ENCODE assay signal across 7 cellular contexts in genomic region chr2:167109682-167110081, GRCh38.
DNase-seq lines count a peak whose midpoint lies in the region; ATAC-seq, FAIRE-seq and TF ChIP-seq lines count a peak whose summit lies in the region.
"Not testable (repeated sequence)": the region's sequence is repeated elsewhere in the genome, so short reads cannot be mapped to it uniquely, and the experiment has no call there.

No MANE protein-coding gene starts in this region.

- H4K20me1 ChIP-seq in IMR-90 (ENCODE audit: insufficient read depth, low read length); GM12878 (ENCODE audit: control insufficient read depth, insufficient read depth): not testable (repeated sequence)

- not testable (repeated sequence) for TF ChIP-seq POLR2A in IMR-90 (IDR thresholded peaks at IDR 0.05; ENCODE audit: low read depth, low read length); GM12878 (IDR thresholded peaks at IDR 0.05; ENCODE audit: low read depth, low read length)

- H2BK5ac ChIP-seq in IMR-90 (ENCODE audit: low read depth, low read length, poor library complexity, severe bottlenecking) = peak overlapping the region; percentile 45

- not testable (repeated sequence) for H2BK120ac ChIP-seq in IMR-90 (ENCODE audit: low read depth, low read length)

- intact Hi-C loops in IMR-90 (cut with micrococcal nuclease); GM12878 (cut with micrococcal nuclease; ENCODE audit: unreplicated experiment): not testable (repeated sequence)

- not testable (repeated sequence) for H4K8ac ChIP-seq in IMR-90 (ENCODE audit: low read depth in 2 of 2, low read length in 2 of 2)

- not testable (repeated sequence) for H3K9me3 ChIP-seq in IMR-90 (ENCODE audit: control insufficient read depth, insufficient read depth, low read length); GM12878 (replicated peaks; ENCODE audit: control insufficient read depth, insufficient read depth, low read length)

- CTCF ChIA-PET in IMR-90 (lab: Yijun Ruan, JAX); GM12878 (lab: Yijun Ruan, JAX): not testable (repeated sequence)

- ATAC-seq in GM18498 (IDR thresholded peaks at IDR 0.05; ENCODE audit: unreplicated experiment) (peak; percentile 73), GM18870 (IDR thresholded peaks at IDR 0.05; ENCODE audit: unreplicated experiment) (peak; percentile 76), HG02642 (IDR thresholded peaks at IDR 0.05; ENCODE audit: poor library complexity, unreplicated experiment) (peak; percentile 58), HG03354 (IDR thresholded peaks at IDR 0.05; ENCODE audit: poor library complexity, severe bottlenecking, unreplicated experiment) (peak; percentile 53), GM12878 (peak; percentile 62), foreskin keratinocyte (peak; percentile 66)
- ATAC-seq in IMR-90 (ENCODE audit: low read depth) = not testable (repeated sequence)

- not testable (repeated sequence) for H2BK20ac ChIP-seq in IMR-90 (ENCODE audit: low read depth, low read length)

- TF ChIP-seq RAD21 in IMR-90 (IDR thresholded peaks at IDR 0.05; ENCODE audit: low read length); GM12878 (IDR thresholded peaks at IDR 0.05; ENCODE audit: insufficient read depth, low read depth, low read length): not testable (repeated sequence)

- RAD21 ChIA-PET in GM12878 (lab: Charles Lee; ENCODE audit: unreplicated experiment) = not testable (repeated sequence)

- H3K4me1 ChIP-seq in IMR-90 (ENCODE audit: control insufficient read depth, insufficient read depth, low read length); GM12878 (ENCODE audit: control insufficient read depth, insufficient read depth, low read length); foreskin keratinocyte: not testable (repeated sequence)

- not testable (repeated sequence) for TF ChIP-seq CTCF in IMR-90 (conservative IDR thresholded peaks at IDR 0.05; ENCODE audit: low read depth, low read length); GM12878 (IDR thresholded peaks at IDR 0.05 in 2 of 3, conservative IDR thresholded peaks at IDR 0.05 in 1 of 3; ENCODE audit: control insufficient read depth in 2 of 3, extremely low read depth in 1 of 3, insufficient read depth in 1 of 3, low read depth in 3 of 3, low read length in 3 of 3); foreskin keratinocyte (conservative IDR thresholded peaks at IDR 0.05)

- H4K5ac ChIP-seq in IMR-90 (ENCODE audit: low read depth, low read length) = peak overlapping the region; percentile 40; the same call in 1 of the 2 replicates

- H3K27ac ChIP-seq in IMR-90 (ENCODE audit: insufficient read depth, low read length); GM12878 (ENCODE audit: control insufficient read depth, insufficient read depth); foreskin keratinocyte: not testable (repeated sequence)

- H3K9me1 ChIP-seq in IMR-90 (ENCODE audit: insufficient read depth, low read length) = not testable (repeated sequence)

- not testable (repeated sequence) for H2BK15ac ChIP-seq in IMR-90 (ENCODE audit: low read depth, low read length)

- POLR2A ChIA-PET in IMR-90 (lab: Charles Lee; ENCODE audit: unreplicated experiment); GM12878 (lab: Charles Lee): not testable (repeated sequence)

- not testable (repeated sequence) for H3K4me2 ChIP-seq in IMR-90 (ENCODE audit: low read depth, low read length); GM12878 (ENCODE audit: control insufficient read depth, insufficient read depth)

- H3K14ac ChIP-seq in IMR-90 (replicated peaks; ENCODE audit: low read depth, low read length) = not testable (repeated sequence)

- H3K56ac ChIP-seq in IMR-90 (ENCODE audit: extremely low read depth, insufficient read depth, low read length) = not testable (repeated sequence)

- H3K4me3 ChIP-seq in IMR-90 (ENCODE audit: insufficient read depth, low read depth, low read length); GM12878: not testable (repeated sequence)

- not testable (repeated sequence) for DNase-seq in IMR-90; GM12878 (ENCODE audit: low read depth, low spot score)
- peak; percentile 56 to 75 for DNase-seq in foreskin keratinocyte

- H3K9ac ChIP-seq in IMR-90 (ENCODE audit: low read depth, low read length); GM12878 (ENCODE audit: control insufficient read depth, insufficient read depth, low read length): not testable (repeated sequence)

- not testable (repeated sequence) for H3K27me3 ChIP-seq in IMR-90 (ENCODE audit: control insufficient read depth, insufficient read depth, low read length); GM12878 (replicated peaks in 1 of 2; ENCODE audit: control insufficient read depth in 2 of 2, insufficient read depth in 2 of 2, low read length in 1 of 2); foreskin keratinocyte

- H2AK9ac ChIP-seq in IMR-90 (replicated peaks; ENCODE audit: low read depth, low read length, poor library complexity) = not testable (repeated sequence)

- not testable (repeated sequence) for H3K4ac ChIP-seq in IMR-90 (ENCODE audit: low read depth, low read length)

- H2AFZ ChIP-seq in IMR-90 (replicated peaks; ENCODE audit: low read length, poor library complexity); GM12878 (ENCODE audit: control insufficient read depth, low read depth, low read length): not testable (repeated sequence)

- FAIRE-seq in GM12878 (lab: Jason Lieb, UNC) = not testable (repeated sequence)

- H3K18ac ChIP-seq in IMR-90 (ENCODE audit: low read depth, low read length) = peak overlapping the region; percentile 74; the same call in 1 of the 2 replicates

- in situ Hi-C loops in IMR-90 (cut with MboI; ENCODE audit: low sequenced_read_pairs); GM12878 (cut with MboI): not testable (repeated sequence)

- TF ChIP-seq EP300 in GM12878 (IDR thresholded peaks at IDR 0.05; ENCODE audit: borderline replicate concordance in 1 of 2, control insufficient read depth in 1 of 2, low read depth in 2 of 2, low read length in 2 of 2) = not testable (repeated sequence)

- BruUV-seq in IMR-90 (replicated peaks; lab: Mats Ljungman, UMichigan); GM12878 (replicated peaks; lab: Mats Ljungman, UMichigan): not testable (repeated sequence)

- dilution Hi-C loops in IMR-90 (cut with HindIII; ENCODE audit: low sequenced_read_pairs, unreplicated experiment) = not testable (repeated sequence)

- H2AK5ac ChIP-seq in IMR-90 (ENCODE audit: low read depth, low read length) = not testable (repeated sequence)

- not testable (repeated sequence) for H3K23ac ChIP-seq in IMR-90 (ENCODE audit: low read depth, low read length)

- not testable (repeated sequence) for H3K36me3 ChIP-seq in IMR-90 (ENCODE audit: control insufficient read depth, insufficient read depth, low read length); GM12878 (ENCODE audit: control insufficient read depth in 2 of 2, insufficient read depth in 2 of 2, low read length in 1 of 2)

- not testable (repeated sequence) for H3K79me1 ChIP-seq in IMR-90 (ENCODE audit: low read depth in 1 of 2, low read length in 2 of 2)

- not testable (repeated sequence) for H4K91ac ChIP-seq in IMR-90 (ENCODE audit: insufficient read depth, low read depth, low read length)

- H3K79me2 ChIP-seq in GM12878 (ENCODE audit: control insufficient read depth, insufficient read depth, low read length) = not testable (repeated sequence)

- SMC1A ChIA-PET in GM12878 (lab: Charles Lee; ENCODE audit: uncharacterized antibody, unreplicated experiment) = not testable (repeated sequence)

TF ChIP-seq in GM12878, 131 proteins besides CTCF, POLR2A, EP300 and RAD21:
- 0 out of 2 replicates have a peak, but pooled peaks have one; percentile 36 for TF ChIP-seq MTA2 (IDR thresholded peaks at IDR 0.05; ENCODE audit: low read depth)
TF ChIP-seq in GM12878: peak in this region for 1; not testable (repeated sequence) for 130.
